Comparison of ENCODE assay signal across 19 cellular contexts in the genomic region with DNA sequence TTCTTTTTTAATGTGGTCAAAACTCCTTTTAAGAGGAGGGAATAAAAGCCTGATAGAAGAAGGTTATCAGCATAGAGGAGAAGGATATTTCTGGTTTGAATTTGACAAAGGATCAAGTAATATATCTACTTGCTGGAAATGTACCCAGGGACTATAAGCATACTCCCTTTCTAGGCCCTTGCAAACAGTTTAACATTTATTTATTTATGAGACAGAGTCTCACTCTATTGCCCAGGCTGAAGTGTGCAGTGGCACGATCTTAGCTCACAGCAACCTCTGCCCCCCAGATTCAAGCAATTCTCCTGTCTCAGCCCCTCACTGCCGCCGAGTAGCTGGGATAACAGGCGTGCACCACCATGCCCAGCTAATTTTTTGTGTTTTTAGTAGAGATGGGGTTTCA.
"Had no signal": no experiment of that assay in that cellular context is flagged by ENCODE, and none has a peak within 500 bp of the region (broad histone marks: within the 10 kb centered on the region; RNA-seq: fewer than 3 reads in every experiment).

No MANE protein-coding gene starts in this region.

- H3K9me3 Mint-ChIP-seq: naive thymus-derived CD8-positive, alpha-beta T cell; neural crest cell; stimulated activated naive B cell treated with anti-CD40 and anti-IgM and Interleukin-4, amounts not matched to agents 10 μg/mL and 1 μg/mL and 100 μg/mL, for 72 hours; stimulated activated naive CD8-positive, alpha-beta T cell treated with anti-CD3 and anti-CD28 coated beads, Interleukin-15, amount 100 ng/mL, for 72 hours had no signal

- H3K27me3 Mint-ChIP-seq: naive thymus-derived CD8-positive, alpha-beta T cell; stimulated activated naive B cell treated with anti-CD40 and anti-IgM and Interleukin-4, amounts not matched to agents 10 μg/mL and 1 μg/mL and 100 μg/mL, for 72 hours; stimulated activated naive CD8-positive, alpha-beta T cell treated with anti-CD3 and anti-CD28 coated beads, Interleukin-15, amount 100 ng/mL, for 72 hours had no signal

- H3K36me3 ChIP-seq: ovary, thoracic aorta had no signal

- H3K27ac Mint-ChIP-seq: stimulated activated naive B cell treated with anti-CD40 and anti-IgM and Interleukin-4, amounts not matched to agents 10 μg/mL and 1 μg/mL and 100 μg/mL, for 72 hours had no signal

- DNase-seq: central memory CD4-positive, alpha-beta T cell; cortex of kidney; dorsolateral prefrontal cortex; effector CD8-positive, alpha-beta T cell; heart left ventricle; kidney; left cardiac atrium; mucosa of descending colon; naive thymus-derived CD8-positive, alpha-beta T cell; nucleus accumbens; ovary; right cardiac atrium; stimulated activated CD4-positive, alpha-beta T cell treated with anti-CD3 and anti-CD28 coated beads, Interleukin-4, amount 100 ng/mL, for 24 hours; stimulated activated naive B cell treated with anti-CD40 and anti-IgM and Interleukin-4, amounts not matched to agents 10 μg/mL and 1 μg/mL and 100 μg/mL, for 72 hours; stimulated activated naive CD8-positive, alpha-beta T cell treated with anti-CD3 and anti-CD28 coated beads, Interleukin-15, amount 100 ng/mL, for 72 hours; substantia nigra; transverse colon had no signal

- H3K27me3 ChIP-seq: dorsolateral prefrontal cortex, heart left ventricle, ovary, transverse colon had no signal

- H3K27ac ChIP-seq: dorsolateral prefrontal cortex, heart left ventricle, thoracic aorta, transverse colon had no signal

- H3K4me3 ChIP-seq: dorsolateral prefrontal cortex, heart left ventricle, mucosa of descending colon, ovary, thoracic aorta, transverse colon had no signal

- ATAC-seq: heart left ventricle; left cardiac atrium; naive thymus-derived CD8-positive, alpha-beta T cell; right cardiac atrium; stimulated activated naive B cell treated with anti-CD40 and anti-IgM and Interleukin-4, amounts not matched to agents 10 μg/mL and 1 μg/mL and 100 μg/mL, for 72 hours; stimulated activated naive CD8-positive, alpha-beta T cell treated with anti-CD3 and anti-CD28 coated beads, Interleukin-15, amount 100 ng/mL, for 72 hours had no signal

- H3K9me3 ChIP-seq: heart left ventricle, mucosa of descending colon, ovary, thoracic aorta, transverse colon had no signal

- H3K4me3 Mint-ChIP-seq: naive thymus-derived CD8-positive, alpha-beta T cell; neural crest cell; stimulated activated naive B cell treated with anti-CD40 and anti-IgM and Interleukin-4, amounts not matched to agents 10 μg/mL and 1 μg/mL and 100 μg/mL, for 72 hours; stimulated activated naive CD8-positive, alpha-beta T cell treated with anti-CD3 and anti-CD28 coated beads, Interleukin-15, amount 100 ng/mL, for 72 hours had no signal
